ENCODE assay signal across 35 cellular contexts in the genomic region with DNA sequence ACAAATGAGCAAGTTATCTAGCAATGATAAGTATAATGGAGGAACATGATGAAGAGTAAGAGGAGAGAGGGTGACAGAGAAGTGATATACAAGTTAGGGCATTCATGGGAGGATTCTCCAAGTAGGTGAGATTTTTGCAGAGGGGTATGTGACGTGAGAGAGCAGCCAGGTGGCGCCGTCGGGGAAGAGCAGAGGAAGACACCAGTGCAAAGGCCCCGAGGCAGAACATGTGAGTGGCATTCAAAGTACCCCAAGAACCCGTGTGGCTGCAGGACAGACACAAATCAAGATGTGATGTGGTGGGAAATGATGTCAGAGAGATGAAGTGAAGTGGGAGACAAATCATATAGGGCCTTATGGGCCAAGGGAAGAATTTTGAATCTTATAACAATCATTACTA.
A peak's percentile ranks its signal among the peaks of the same experiment; 100 is the strongest.
DNase-seq lines count a peak whose midpoint lies in the region; ATAC-seq, FAIRE-seq and TF ChIP-seq lines count a peak whose summit lies in the region.
"Had no signal": no experiment of that assay in that cellular context is flagged by ENCODE, and none has a peak within 500 bp of the region (broad histone marks: within the 10 kb centered on the region; RNA-seq: fewer than 3 reads in every experiment).

No MANE protein-coding gene starts in this region.

- intact Hi-C loops in GM12878 (cut with micrococcal nuclease; ENCODE audit: unreplicated experiment), result no loop called here

- H3K4me3 ChIP-seq in GM06990 (replicated peaks; ENCODE audit: low read depth, low read length) (no peak overlapping the region), Loucy (ENCODE audit: low read length, poor library complexity, severe bottlenecking) (no peak overlapping the region), GM12878 (no peak overlapping the region)
- H3K4me3 ChIP-seq: BLaER1, GM23248, left lung, skin epidermis had no signal

- WGBS in GM12878 (ENCODE audit: insufficient coverage, insufficient replicate concordance, low lambda C conversion rate, missing lambda C conversion rate), result 46% methylated on average over 6 of the region's 6 CpGs

- DNase-seq in GM06990 (ENCODE audit: extremely low read depth, insufficient read length), result no peak
- no peak for DNase-seq in GM12878 (ENCODE audit: low read depth, low spot score)
- no peak for DNase-seq in hippocampal formation (lab: John Stamatoyannopoulos, UW)
- no peak for DNase-seq in NK-92 treated with Interleukin-12 subunit alpha and Interleukin-12 subunit beta, amount 100 ng/mL, for 24 hours (lab: John Stamatoyannopoulos, UW)
- no peak for DNase-seq in H4 (ENCODE audit: low spot score)
- DNase-seq: activated CD4-positive, alpha-beta T cell treated with anti-CD3 and anti-CD28 coated beads, Interleukin-2, amount 50 U/mL, for 1 hour; activated CD8-positive, alpha-beta memory T cell treated with anti-CD3 and anti-CD28 coated beads, Interleukin-2, amount 50 U/mL, for 4 hours; activated naive CD4-positive, alpha-beta T cell; central memory CD4-positive, alpha-beta T cell; cortex of kidney; DMS53; effector memory CD4-positive, alpha-beta T cell; GM23248; islet precursor cell; mesenchymal stem cell; NCI-H1048; NCI-H1694; NCI-H446 treated with DMSO at 0.1 percent for 48 hours; retina; SIG-M5; stimulated activated naive B cell treated with anti-CD40 and anti-IgM and Interleukin-4, amounts not matched to agents 10 μg/mL and 1 μg/mL and 100 μg/mL, for 72 hours; substantia nigra; SW 1271; T-helper 9 cell; trophoblast cell had no signal

- H2AFZ ChIP-seq in Loucy (ENCODE audit: low read length) (no peak overlapping the region), GM12878 (ENCODE audit: control insufficient read depth, low read depth, low read length) (no peak overlapping the region)
- H2AFZ ChIP-seq: GM23248, parathyroid adenoma had no signal

- ATAC-seq in GM12878, result peak; percentile 34; the same call in 1 of the 3 replicates
- no peak for ATAC-seq in HG03354 (IDR thresholded peaks at IDR 0.05; ENCODE audit: poor library complexity, severe bottlenecking, unreplicated experiment)
- ATAC-seq: left lung; stimulated activated naive B cell treated with anti-CD40 and anti-IgM and Interleukin-4, amounts not matched to agents 10 μg/mL and 1 μg/mL and 100 μg/mL, for 72 hours had no signal

- H3F3A ChIP-seq in Loucy (ENCODE audit: low read depth), result no peaks in the 10 kb centered on the region

- no peak for FAIRE-seq in GM12878 (lab: Jason Lieb, UNC)
- FAIRE-seq: G401.6 had no signal

- SMC1A ChIA-PET in GM12878 (lab: Charles Lee; ENCODE audit: uncharacterized antibody, unreplicated experiment), result no interaction called here

- H3K9me2 ChIP-seq in Loucy (replicated peaks; ENCODE audit: low read depth, low read length), result no peaks in the 10 kb centered on the region

- in situ Hi-C loops in GM12878 (cut with MboI), result no loop called here

- TF ChIP-seq EP300 in GM12878 (IDR thresholded peaks at IDR 0.05; ENCODE audit: borderline replicate concordance in 1 of 2, control insufficient read depth in 1 of 2, low read depth in 2 of 2, low read length in 2 of 2), result no peak

- BruUV-seq in GM12878 (replicated peaks; lab: Mats Ljungman, UMichigan), result no TSS peak

- H3K9me3 ChIP-seq in Loucy (ENCODE audit: insufficient read depth, low read depth, low read length), result no peaks in the 10 kb centered on the region
- H3K9me3 ChIP-seq in GM12878 (replicated peaks; ENCODE audit: control insufficient read depth, insufficient read depth, low read length), result no peaks in the 10 kb centered on the region
- H3K9me3 ChIP-seq: BLaER1, left lung had no signal

- TF ChIP-seq POLR2A in GM12878 (IDR thresholded peaks at IDR 0.05; ENCODE audit: low read depth, low read length), result no peak

- H3K36me3 ChIP-seq in GM06990 (ENCODE audit: control insufficient read depth, insufficient read depth, low read length), result no peaks in the 10 kb centered on the region
- no peaks in the 10 kb centered on the region for H3K36me3 ChIP-seq in Loucy (ENCODE audit: insufficient read depth, low read length)
- no peaks in the 10 kb centered on the region for H3K36me3 ChIP-seq in GM12878 (ENCODE audit: control insufficient read depth in 2 of 2, insufficient read depth in 2 of 2, low read length in 1 of 2)
- H3K36me3 ChIP-seq: BLaER1, left lung had no signal

- H3K4me2 ChIP-seq in Loucy (ENCODE audit: low read depth, low read length, poor library complexity, severe bottlenecking) (no peak overlapping the region), GM12878 (ENCODE audit: control insufficient read depth, insufficient read depth) (no peak overlapping the region)
- H3K4me2 ChIP-seq: BLaER1 had no signal

- no peak for TF ChIP-seq RAD21 in GM12878 (IDR thresholded peaks at IDR 0.05; ENCODE audit: insufficient read depth, low read depth, low read length)

- H3K9ac ChIP-seq in Loucy (ENCODE audit: low read depth, low read length, poor library complexity, severe bottlenecking) (no peak overlapping the region), GM12878 (ENCODE audit: control insufficient read depth, insufficient read depth, low read length) (no peak overlapping the region)
- H3K9ac ChIP-seq: BLaER1, GM23248, parathyroid adenoma had no signal

- CTCF ChIA-PET in GM12878 (lab: Yijun Ruan, JAX), result interaction anchor here (0.6 to 0.7 kb wide), 2 partner anchors 27 to 42 kb away, joined by 3 read pairs; no protein-coding TSS in a partner anchor

- no peak overlapping the region for H3K27ac ChIP-seq in C4-2B
- no peak overlapping the region for H3K27ac ChIP-seq in GM12878 (ENCODE audit: control insufficient read depth, insufficient read depth)
- H3K27ac ChIP-seq: BLaER1, GM23248, HL-60, left lung, parathyroid adenoma, skin epidermis, VCaP had no signal

- RAD21 ChIA-PET in GM12878 (lab: Charles Lee; ENCODE audit: unreplicated experiment), result no interaction called here

- H4K20me1 ChIP-seq in Loucy (ENCODE audit: insufficient read depth, low read length, poor library complexity, severe bottlenecking) (no peaks in the 10 kb centered on the region), GM12878 (ENCODE audit: control insufficient read depth, insufficient read depth) (no peaks in the 10 kb centered on the region)
- H4K20me1 ChIP-seq: BLaER1 had no signal

- TF ChIP-seq CTCF in C4-2B (conservative IDR thresholded peaks at IDR 0.05), result peak; percentile 17
- peak; percentile 13 for TF ChIP-seq CTCF in GM06990 (IDR thresholded peaks at IDR 0.05; ENCODE audit: insufficient read depth, low read length, poor library complexity, severe bottlenecking)
- peak; percentile 43 for TF ChIP-seq CTCF in Loucy (conservative IDR thresholded peaks at IDR 0.05; ENCODE audit: low read length)
- no peak for TF ChIP-seq CTCF in GM12878 (IDR thresholded peaks at IDR 0.05 in 2 of 3, conservative IDR thresholded peaks at IDR 0.05 in 1 of 3; ENCODE audit: control insufficient read depth in 2 of 3, extremely low read depth in 1 of 3, insufficient read depth in 1 of 3, low read depth in 3 of 3, low read length in 3 of 3)

- H3K79me2 ChIP-seq in Loucy (ENCODE audit: insufficient read depth, low read length) (no peaks in the 10 kb centered on the region), GM12878 (ENCODE audit: control insufficient read depth, insufficient read depth, low read length) (no peaks in the 10 kb centered on the region)
- H3K79me2 ChIP-seq: parathyroid adenoma had no signal

- POLR2A ChIA-PET in GM12878 (lab: Charles Lee), result no interaction called here

- H3K27me3 ChIP-seq in GM06990 (replicated peaks; ENCODE audit: control insufficient read depth, insufficient read depth, low read length) (no peaks in the 10 kb centered on the region), Loucy (ENCODE audit: insufficient read depth, low read length, poor library complexity, severe bottlenecking) (no peaks in the 10 kb centered on the region), GM12878 (replicated peaks in 1 of 2; ENCODE audit: control insufficient read depth in 2 of 2, insufficient read depth in 2 of 2, low read length in 1 of 2) (no peaks in the 10 kb centered on the region)
- H3K27me3 ChIP-seq: BLaER1, left lung had no signal

- H3K4me1 ChIP-seq in Loucy (ENCODE audit: insufficient read depth, low read length, poor library complexity, severe bottlenecking) (no peaks in the 10 kb centered on the region), GM12878 (ENCODE audit: control insufficient read depth, insufficient read depth, low read length) (no peaks in the 10 kb centered on the region)
- H3K4me1 ChIP-seq: BLaER1, left lung, parathyroid adenoma had no signal

TF ChIP-seq in GM12878, 131 proteins besides CTCF, POLR2A, EP300 and RAD21 (continues in another document):
- TF ChIP-seq ZBED1 (IDR thresholded peaks at IDR 0.05; ENCODE audit: borderline replicate concordance) (no peak), ZNF384 (IDR thresholded peaks at IDR 0.05; ENCODE audit: borderline replicate concordance, low read depth, low read length) (no peak), SMC3 (IDR thresholded peaks at IDR 0.05; ENCODE audit: borderline replicate concordance, low read length) (no peak), KDM1A (IDR thresholded peaks at IDR 0.05; ENCODE audit: borderline replicate concordance) (no peak), KLF5 (IDR thresholded peaks at IDR 0.05; ENCODE audit: partially characterized antibody) (no peak), SIN3A (IDR thresholded peaks at IDR 0.05; ENCODE audit: low read depth, low read length) (no peak), MEF2B (IDR thresholded peaks at IDR 0.05; ENCODE audit: partially characterized antibody, poor library complexity, severe bottlenecking) (no peak), PAX8 (IDR thresholded peaks at IDR 0.05) (no peak), RB1 (IDR thresholded peaks at IDR 0.05; ENCODE audit: borderline replicate concordance) (no peak), POLR2AphosphoS5 (IDR thresholded peaks at IDR 0.05; ENCODE audit: low read length) (no peak), POU2F2 (IDR thresholded peaks at IDR 0.05; ENCODE audit: borderline replicate concordance, low read depth, low read length) (no peak)
- TF ChIP-seq, protein P1, sequence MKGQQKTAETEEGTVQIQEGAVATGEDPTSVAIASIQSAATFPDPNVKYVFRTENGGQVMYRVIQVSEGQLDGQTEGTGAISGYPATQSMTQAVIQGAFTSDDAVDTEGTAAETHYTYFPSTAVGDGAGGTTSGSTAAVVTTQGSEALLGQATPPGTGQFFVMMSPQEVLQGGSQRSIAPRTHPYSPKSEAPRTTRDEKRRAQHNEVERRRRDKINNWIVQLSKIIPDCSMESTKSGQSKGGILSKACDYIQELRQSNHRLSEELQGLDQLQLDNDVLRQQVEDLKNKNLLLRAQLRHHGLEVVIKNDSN (IDR thresholded peaks at IDR 0.05; ENCODE audit: borderline replicate concordance, extremely low read length, insufficient read depth, low read depth, low read length), result no peak

Comparison
In these comparisons a context has a peak if more than half of its experiments do, and no peak if none do; other contexts are left out.
1. CTCF ChIP-seq: peak in C4-2B (single experiment), GM06990 (single experiment) and Loucy (single experiment); none in GM12878 (0 of 3).